ENCODE assay signal across 27 cellular contexts in genomic region chr1:44908427-44908826, GRCh38.
"Had no signal": no experiment of that assay in that cellular context is flagged by ENCODE, and none has a peak within 500 bp of the region (broad histone marks: within the 10 kb centered on the region; RNA-seq: fewer than 3 reads in every experiment).

No MANE protein-coding gene starts in this region.

- H3K4me3 ChIP-seq: MG63, Peyer's patch, SJCRH30 had no signal

- DNase-seq: activated CD4-positive, alpha-beta T cell treated with anti-CD3 and anti-CD28 coated beads for 4 hours; activated CD8-positive, alpha-beta memory T cell treated with anti-CD3 and anti-CD28 coated beads, Interleukin-2, amount 50 U/mL, for 48 hours; activated CD8-positive, alpha-beta T cell treated with anti-CD3 and anti-CD28 coated beads for 36 hours; activated effector memory CD4-positive, alpha-beta T cell treated with anti-CD3 and anti-CD28 coated beads, Interleukin-2, amount 50 U/mL, for 16 hours; activated naive CD4-positive, alpha-beta T cell treated with Interleukin-2 at 50 U/mL for 16 hours; activated naive CD8-positive, alpha-beta T cell treated with anti-CD3 and anti-CD28 coated beads, Interleukin-2, amount 50 U/mL, for 24 hours; activated T-cell treated with anti-CD3 and anti-CD28 coated beads, Interleukin-2, amount 50 U/mL, for 1 hour; amniotic stem cell; MG63; MV-4-11; NCI-H1092 treated with DMSO at 0.1 percent for 48 hours; NCI-H1417 treated with DMSO at 0.1 percent for 48 hours; NCI-H1694; NCI-H2029; NCI-H2107; NCI-H510A treated with DMSO at 0.1 percent for 48 hours; NCI-H69; NK-92 treated with Interleukin-12 subunit alpha and Interleukin-12 subunit beta, amount 100 ng/mL, for 24 hours; Peyer's patch; Right ventricle myocardium superior; SJCRH30; SK-N-SH; T-helper 1 cell had no signal

- ATAC-seq: activated CD4-positive, CD25-positive, alpha-beta regulatory T cell treated with anti-CD3 and anti-CD28 coated beads, Interleukin-2, amount 50 U/mL, for 24 hours; activated CD8-positive, alpha-beta T cell treated with anti-CD3 and anti-CD28 coated beads for 36 hours; activated naive CD4-positive, alpha-beta T cell treated with anti-CD3 and anti-CD28 coated beads, Interleukin-2, amount 50 U/mL, for 72 hours; activated naive CD8-positive, alpha-beta T cell treated with anti-CD3 and anti-CD28 coated beads, Interleukin-2, amount 50 U/mL, for 24 hours had no signal

- H3K9me3 Mint-ChIP-seq: activated CD8-positive, alpha-beta T cell treated with anti-CD3 and anti-CD28 coated beads for 36 hours; activated naive CD4-positive, alpha-beta T cell treated with anti-CD3 and anti-CD28 coated beads, Interleukin-2, amount 50 U/mL, for 72 hours had no signal

- H3K9me3 ChIP-seq: MG63, Peyer's patch, SJCRH30, SK-N-SH had no signal

- H3K4me1 ChIP-seq: Peyer's patch, SJCRH30 had no signal

- H3K27me3 ChIP-seq: MG63, Peyer's patch, SJCRH30 had no signal

- H3K27ac Mint-ChIP-seq: activated CD8-positive, alpha-beta T cell treated with anti-CD3 and anti-CD28 coated beads for 36 hours; activated naive CD8-positive, alpha-beta T cell treated with anti-CD3 and anti-CD28 coated beads, Interleukin-2, amount 50 U/mL, for 24 hours had no signal

- H3K36me3 ChIP-seq: MG63, Peyer's patch, SJCRH30 had no signal

- H3K4me3 Mint-ChIP-seq: activated CD8-positive, alpha-beta T cell treated with anti-CD3 and anti-CD28 coated beads for 36 hours; activated naive CD8-positive, alpha-beta T cell treated with anti-CD3 and anti-CD28 coated beads, Interleukin-2, amount 50 U/mL, for 24 hours; brain had no signal

- H3K4me2 ChIP-seq: SK-N-SH had no signal

- H3K9ac ChIP-seq: SK-N-SH had no signal

- H3K4me1 Mint-ChIP-seq: activated naive CD8-positive, alpha-beta T cell treated with anti-CD3 and anti-CD28 coated beads, Interleukin-2, amount 50 U/mL, for 24 hours had no signal

- H3K27me3 Mint-ChIP-seq: activated CD8-positive, alpha-beta T cell treated with anti-CD3 and anti-CD28 coated beads for 36 hours; activated naive CD8-positive, alpha-beta T cell treated with anti-CD3 and anti-CD28 coated beads, Interleukin-2, amount 50 U/mL, for 24 hours; brain had no signal

- H3K27ac ChIP-seq: Peyer's patch, RWPE1, SJCRH30 had no signal
